1 cellular context compared by ENCODE assay signal in the genomic region with DNA sequence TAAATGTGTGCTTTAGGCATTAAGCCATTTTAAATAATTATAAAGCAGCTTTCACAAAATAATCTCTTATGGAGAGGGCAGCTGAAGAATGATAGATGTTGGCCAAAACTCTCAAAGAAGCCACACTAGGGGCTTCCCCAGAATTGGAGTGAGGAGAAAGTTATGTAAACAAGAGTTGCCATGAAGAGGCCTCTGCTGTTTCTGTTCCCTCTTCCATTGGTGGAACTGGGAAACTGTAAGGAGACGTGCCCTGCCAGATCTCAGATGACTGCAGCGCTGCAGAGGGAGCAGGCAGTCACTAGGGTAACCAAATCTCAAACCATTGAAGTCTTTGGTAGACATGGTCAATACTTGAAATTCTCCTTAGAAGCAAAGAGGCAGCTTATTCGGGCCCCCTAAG.
TF ChIP-seq lines count a peak whose summit lies in the region.

No MANE protein-coding gene starts in this region.

TF ChIP-seq in WTC11, 78 proteins besides CTCF, POLR2A, EP300 and RAD21 (continued from another document):
- TF ChIP-seq, protein P1, sequence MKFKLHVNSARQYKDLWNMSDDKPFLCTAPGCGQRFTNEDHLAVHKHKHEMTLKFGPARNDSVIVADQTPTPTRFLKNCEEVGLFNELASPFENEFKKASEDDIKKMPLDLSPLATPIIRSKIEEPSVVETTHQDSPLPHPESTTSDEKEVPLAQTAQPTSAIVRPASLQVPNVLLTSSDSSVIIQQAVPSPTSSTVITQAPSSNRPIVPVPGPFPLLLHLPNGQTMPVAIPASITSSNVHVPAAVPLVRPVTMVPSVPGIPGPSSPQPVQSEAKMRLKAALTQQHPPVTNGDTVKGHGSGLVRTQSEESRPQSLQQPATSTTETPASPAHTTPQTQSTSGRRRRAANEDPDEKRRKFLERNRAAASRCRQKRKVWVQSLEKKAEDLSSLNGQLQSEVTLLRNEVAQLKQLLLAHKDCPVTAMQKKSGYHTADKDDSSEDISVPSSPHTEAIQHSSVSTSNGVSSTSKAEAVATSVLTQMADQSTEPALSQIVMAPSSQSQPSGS (CRISPR knock-in tag; IDR thresholded peaks at IDR 0.05; ENCODE audit: borderline replicate concordance, low read depth) = no peak
- no peak for TF ChIP-seq MYBL2 (CRISPR knock-in tag; IDR thresholded peaks at IDR 0.05)
- TF ChIP-seq ZNF317 (CRISPR knock-in tag; IDR thresholded peaks at IDR 0.05; ENCODE audit: borderline replicate concordance, low read depth) = no peak
- TF ChIP-seq, protein P2, sequence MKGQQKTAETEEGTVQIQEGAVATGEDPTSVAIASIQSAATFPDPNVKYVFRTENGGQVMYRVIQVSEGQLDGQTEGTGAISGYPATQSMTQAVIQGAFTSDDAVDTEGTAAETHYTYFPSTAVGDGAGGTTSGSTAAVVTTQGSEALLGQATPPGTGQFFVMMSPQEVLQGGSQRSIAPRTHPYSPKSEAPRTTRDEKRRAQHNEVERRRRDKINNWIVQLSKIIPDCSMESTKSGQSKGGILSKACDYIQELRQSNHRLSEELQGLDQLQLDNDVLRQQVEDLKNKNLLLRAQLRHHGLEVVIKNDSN (CRISPR knock-in tag; IDR thresholded peaks at IDR 0.05) = no peak
